ENCODE assay signal across 8 cellular contexts in genomic region chr19:52922841-52923781, GRCh38. TPM values are rescaled to one million over a fixed set of nuclear protein-coding genes. Genes with fewer than 3 reads are reported as not detected.
DNase-seq lines count a peak whose midpoint lies in the region; ATAC-seq and TF ChIP-seq lines count a peak whose summit lies in the region.

TSS of gene ZNF888 (minus strand) at chr19:52923428. CDS start at chr19:52917873, 5,555 bp downstream.

- WGBS in gastroesophageal sphincter (ENCODE audit: low coverage in 1 of 2), 2 donors: 3 to 8% methylated on average over 7 to 27 of the region's 55 CpGs

- no peak for TF ChIP-seq CTCF in gastroesophageal sphincter (IDR thresholded peaks at IDR 0.05)

- no peaks in the 10 kb centered on the region for H3K27me3 ChIP-seq in SJSA1 (replicated peaks)
- H3K27me3 ChIP-seq in gastroesophageal sphincter: no peaks in the 10 kb centered on the region

- peak; percentile 23 to 57 for TF ChIP-seq POLR2A in gastroesophageal sphincter (IDR thresholded peaks at IDR 0.05)

- H3K36me3 ChIP-seq in SJSA1: peaks cover 4% of the 10 kb centered on the region; the same call in 1 of the 2 replicates
- peaks cover 0 to 9% of the 10 kb centered on the region in 2 donors for H3K36me3 ChIP-seq in gastroesophageal sphincter

- H3K27ac ChIP-seq in SJSA1: peak within 1 kb of the TSS; percentile 75
- H3K27ac ChIP-seq in gastroesophageal sphincter: peak within 1 kb of the TSS; percentile 69 to 91 (median 82)

- DNase-seq in DMS114 treated with DMSO at 0.1 percent for 48 hours (lab: John Stamatoyannopoulos, UW; ENCODE audit: unreplicated experiment) (peak; percentile 67), KG1 (lab: John Stamatoyannopoulos, UW) (peak; percentile 78), SJSA1 (ENCODE audit: low read depth in 1 of 2, low spot score in 2 of 2) (peak; percentile 84 to 85), occipital lobe (lab: John Stamatoyannopoulos, UW) (peak; percentile 73), superior temporal gyrus (ENCODE audit: extremely low spot score) (peak; percentile 35)
- peak; percentile 90 for DNase-seq in activated naive CD4-positive, alpha-beta T cell treated with anti-CD3 and anti-CD28 coated beads, Interleukin-2, amount 10 ng/mL, durations not matched to agents 7 days and 5 days

- peak within 1 kb of the TSS; percentile 93 for H3K27ac Mint-ChIP-seq in activated naive CD4-positive, alpha-beta T cell treated with anti-CD3 and anti-CD28 coated beads, Interleukin-2, amount 10 ng/mL, durations not matched to agents 7 days and 5 days

- H3K36me3 Mint-ChIP-seq in activated naive CD4-positive, alpha-beta T cell treated with anti-CD3 and anti-CD28 coated beads, Interleukin-2, amount 10 ng/mL, durations not matched to agents 7 days and 5 days: peaks cover 31% of the 10 kb centered on the region

- H3K4me3 Mint-ChIP-seq in activated naive CD4-positive, alpha-beta T cell treated with anti-CD3 and anti-CD28 coated beads, Interleukin-2, amount 10 ng/mL, durations not matched to agents 7 days and 5 days: peak within 1 kb of the TSS; percentile 88

- H3K4me1 Mint-ChIP-seq in activated naive CD4-positive, alpha-beta T cell treated with anti-CD3 and anti-CD28 coated beads, Interleukin-2, amount 10 ng/mL, durations not matched to agents 7 days and 5 days: peaks cover 25% of the 10 kb centered on the region

- no peaks in the 10 kb centered on the region for H3K27me3 Mint-ChIP-seq in activated naive CD4-positive, alpha-beta T cell treated with anti-CD3 and anti-CD28 coated beads, Interleukin-2, amount 10 ng/mL, durations not matched to agents 7 days and 5 days

- no peak for TF ChIP-seq EP300 in gastroesophageal sphincter (IDR thresholded peaks at IDR 0.05)

- ATAC-seq in GM21619 (IDR thresholded peaks at IDR 0.05; ENCODE audit: unreplicated experiment) (peak; percentile 85), gastroesophageal sphincter (peak; percentile 99)

- H3K9me3 ChIP-seq in SJSA1 (replicated peaks) (0 out of 2 replicates have a peak, but pooled peaks cover 5% of the 10 kb centered on the region), gastroesophageal sphincter (no peaks in the 10 kb centered on the region)

- H3K4me3 ChIP-seq in SJSA1 (peak within 1 kb of the TSS; percentile 51), gastroesophageal sphincter (peak within 1 kb of the TSS; percentile 58 to 70)

- peaks cover 19% of the 10 kb centered on the region for H3K9me3 Mint-ChIP-seq in activated naive CD4-positive, alpha-beta T cell treated with anti-CD3 and anti-CD28 coated beads, Interleukin-2, amount 10 ng/mL, durations not matched to agents 7 days and 5 days

- peaks cover 5% of the 10 kb centered on the region; the same call in 1 of the 2 replicates for H3K4me1 ChIP-seq in SJSA1 (replicated peaks)
- H3K4me1 ChIP-seq in gastroesophageal sphincter: peaks cover 0 to 24% (median 3%) of the 10 kb centered on the region in 3 donors

- CTCF ChIA-PET in activated naive CD4-positive, alpha-beta T cell treated with anti-CD3 and anti-CD28 coated beads, Interleukin-2, amount 10 ng/mL, durations not matched to agents 7 days and 5 days (lab: Charles Lee): no interaction called here

RNA-seq across cellular contexts. Expression of gene ZNF888, which starts in this region (rescaled TPM):
- 2.4 and 6.9 TPM in 2 replicates for total RNA-seq in SJSA1 (2014; rRNA removed; shearing (Covaris generic))
- total RNA-seq in gastroesophageal sphincter: 1 to 10 TPM; 2.6 to 4.1 (median 3.0) TPM
- 5.5 TPM for total RNA-seq in occipital lobe

Comparison
In these comparisons a context has a peak if more than half of its experiments do, and no peak if none do; other contexts are left out.
1. Peak in every context shown above with its lines: DNase-seq, ATAC-seq, H3K4me3 ChIP-seq and H3K27ac ChIP-seq.
2. DNase-seq: peak in every context shown above with its lines; median percentile 90 in activated naive CD4-positive, alpha-beta T cell treated with anti-CD3 and anti-CD28 coated beads, Interleukin-2, amount 10 ng/mL, durations not matched to agents 7 days and 5 days; 84 in SJSA1; 78 in KG1; 73 in occipital lobe; 67 in DMS114 treated with DMSO at 0.1 percent for 48 hours; 35 in superior temporal gyrus.